In the genomic region with DNA sequence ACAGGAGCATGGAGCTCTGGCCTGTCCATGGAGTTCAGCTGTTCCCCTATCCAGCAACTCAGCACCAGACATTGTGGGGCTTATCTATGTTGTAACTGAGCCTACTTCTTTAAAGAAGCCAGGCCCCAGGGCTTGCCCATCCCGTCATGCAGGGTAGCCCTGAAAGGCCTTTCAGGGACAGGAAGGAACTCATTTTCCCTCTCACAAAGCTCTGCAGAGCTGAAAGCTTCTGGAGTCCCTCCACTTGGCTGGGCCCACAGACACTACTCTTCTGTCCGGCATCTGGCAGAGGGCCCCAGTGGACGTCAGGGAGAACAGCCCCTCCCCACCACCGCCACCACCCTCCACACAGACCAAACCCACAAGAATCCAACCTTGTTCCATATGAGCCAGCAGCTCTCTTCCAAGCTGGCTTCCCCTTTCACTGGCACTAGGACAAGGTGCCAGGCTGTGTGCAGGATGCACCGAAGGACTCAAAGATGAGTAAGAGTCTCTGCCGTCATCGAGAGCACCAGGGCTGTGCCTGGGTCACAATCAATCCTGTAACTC, we compare ENCODE assay signal across 10 cellular contexts. TPM values are rescaled to one million over a fixed set of nuclear protein-coding genes. Genes with fewer than 3 reads are reported as not detected.
A peak's percentile ranks its signal among the peaks of the same experiment; 100 is the strongest.
DNase-seq lines count a peak whose midpoint lies in the region; ATAC-seq and TF ChIP-seq lines count a peak whose summit lies in the region.
"Had no signal": no experiment of that assay in that cellular context is flagged by ENCODE, and none has a peak within 500 bp of the region (broad histone marks: within the 10 kb centered on the region; RNA-seq: fewer than 3 reads in every experiment).

No MANE protein-coding gene starts in this region.

- peaks cover 9 to 67% of the 10 kb centered on the region in 2 experiments for H3K79me1 ChIP-seq in IMR-90 (ENCODE audit: low read depth in 1 of 2, low read length in 2 of 2)

- POLR2A ChIA-PET in IMR-90 (lab: Charles Lee; ENCODE audit: unreplicated experiment), result interaction anchor here (0.6 kb wide), 1 partner anchor 79 kb away, joined by 3 read pairs; no protein-coding TSS in a partner anchor

- in situ Hi-C loops in IMR-90 (cut with MboI; ENCODE audit: low sequenced_read_pairs), result no loop called here
- in situ Hi-C loops in ACHN (cut with HindIII; ENCODE audit: low pct_ligation_motif_present, low pct_unique_long_range_greater_than_20kb, low sequenced_read_pairs), result no loop called here

- peak overlapping the region; percentile 99 for H3K23ac ChIP-seq in IMR-90 (ENCODE audit: low read depth, low read length)

- BruUV-seq in IMR-90 (replicated peaks; lab: Mats Ljungman, UMichigan), result no TSS peak

- H3K36me3 ChIP-seq in IMR-90 (ENCODE audit: control insufficient read depth, insufficient read depth, low read length) (peaks cover 1% of the 10 kb centered on the region; the same call in 1 of the 2 replicates), duodenal mucosa (ENCODE audit: control insufficient read depth in 1 of 2, insufficient read depth in 2 of 2, low read length in 2 of 2) (no peaks in the 10 kb centered on the region), stomach smooth muscle (ENCODE audit: control insufficient read depth in 2 of 2, insufficient read depth in 2 of 2, low read length in 2 of 2) (no peaks in the 10 kb centered on the region)

- H3K4me3 ChIP-seq in IMR-90 (ENCODE audit: insufficient read depth, low read depth, low read length) (no peak overlapping the region), duodenal mucosa (ENCODE audit: low read depth in 1 of 2, low read length in 2 of 2) (no peak overlapping the region), stomach smooth muscle (ENCODE audit: low read length in 2 of 2) (no peak overlapping the region)

- H2BK15ac ChIP-seq in IMR-90 (ENCODE audit: low read depth, low read length), result peak overlapping the region; percentile 74

- ATAC-seq in IMR-90 (ENCODE audit: low read depth), result peak; percentile 30
- ATAC-seq in left lobe of liver, result peak; percentile 57
- ATAC-seq: activated CD4-positive, CD25-positive, alpha-beta regulatory T cell treated with anti-CD3 and anti-CD28 coated beads, Interleukin-2, amount 50 U/mL, for 24 hours had no signal

- peaks cover 7% of the 10 kb centered on the region; the same call in 1 of the 2 replicates for H4K20me1 ChIP-seq in IMR-90 (ENCODE audit: insufficient read depth, low read length)

- H3K9me3 ChIP-seq in IMR-90 (ENCODE audit: control insufficient read depth, insufficient read depth, low read length) (no peaks in the 10 kb centered on the region), duodenal mucosa (ENCODE audit: control insufficient read depth in 1 of 2, low read length in 2 of 2) (no peaks in the 10 kb centered on the region), stomach smooth muscle (ENCODE audit: control insufficient read depth in 2 of 2, low read length in 2 of 2) (no peaks in the 10 kb centered on the region)

- peak overlapping the region; percentile 69; the same call in 1 of the 2 replicates for H3K56ac ChIP-seq in IMR-90 (ENCODE audit: extremely low read depth, insufficient read depth, low read length)

- H2BK120ac ChIP-seq in IMR-90 (ENCODE audit: low read depth, low read length), result peak overlapping the region; percentile 94

- H3K4me1 ChIP-seq in IMR-90 (ENCODE audit: control insufficient read depth, insufficient read depth, low read length) (peaks cover 34% of the 10 kb centered on the region), duodenal mucosa (ENCODE audit: control insufficient read depth in 1 of 2, insufficient read depth in 2 of 2, low read length in 2 of 2) (peaks cover 6 to 12% of the 10 kb centered on the region in 2 donors), stomach smooth muscle (ENCODE audit: control insufficient read depth, insufficient read depth, low read length) (peaks cover 21% of the 10 kb centered on the region)

- H4K8ac ChIP-seq in IMR-90 (ENCODE audit: low read depth in 2 of 2, low read length in 2 of 2), result peak overlapping the region; percentile 78 to 87

- peak overlapping the region; percentile 91 for H3K4ac ChIP-seq in IMR-90 (ENCODE audit: low read depth, low read length)

- TF ChIP-seq RAD21 in IMR-90 (IDR thresholded peaks at IDR 0.05; ENCODE audit: low read length), result 0 out of 2 replicates have a peak, but pooled peaks have one; percentile 14

- DNase-seq in IMR-90 (peak; percentile 91), left lobe of liver (ENCODE audit: low spot score) (no peak), ACHN (no peak)
- no peak for DNase-seq in stimulated activated CD4-positive, alpha-beta T cell treated with anti-CD3 and anti-CD28 coated beads, Interleukin-12 subunit alpha, Interleukin-12 subunit beta, amount 100 ng/mL, for 4 hours
- no peak for DNase-seq in activated naive CD4-positive, alpha-beta T cell (lab: John Stamatoyannopoulos, UW)
- no peak for DNase-seq in activated CD4-positive, CD25-positive, alpha-beta regulatory T cell (lab: John Stamatoyannopoulos, UW)
- DNase-seq: DMS53 had no signal

- intact Hi-C loops in IMR-90 (cut with micrococcal nuclease), result no loop called here

- TF ChIP-seq POLR2A in IMR-90 (IDR thresholded peaks at IDR 0.05; ENCODE audit: low read depth, low read length), result no peak

- WGBS in IMR-90 (ENCODE audit: extremely low coverage in 2 of 2, insufficient read length in 1 of 2), 2 experiments, result 0% methylated on average over 1 of the region's 7 CpGs; no CpG with 5 or more reads in 1 of the 2 experiments

- peak overlapping the region; percentile 93 for H2AK5ac ChIP-seq in IMR-90 (ENCODE audit: low read depth, low read length)

- H3K9ac ChIP-seq in IMR-90 (ENCODE audit: low read depth, low read length) (peak overlapping the region; percentile 1), duodenal mucosa (ENCODE audit: low read depth in 1 of 2, low read length in 2 of 2) (no peak overlapping the region), stomach smooth muscle (ENCODE audit: low read length in 2 of 2) (no peak overlapping the region)

- no peak for TF ChIP-seq CTCF in IMR-90 (conservative IDR thresholded peaks at IDR 0.05; ENCODE audit: low read depth, low read length)

- peak overlapping the region; percentile 67 for H2AFZ ChIP-seq in IMR-90 (replicated peaks; ENCODE audit: low read length, poor library complexity)

- peaks cover 26% of the 10 kb centered on the region for H3K9me1 ChIP-seq in IMR-90 (ENCODE audit: insufficient read depth, low read length)

- no peak overlapping the region for H3K4me2 ChIP-seq in IMR-90 (ENCODE audit: low read depth, low read length)

- H3K27me3 ChIP-seq in IMR-90 (ENCODE audit: control insufficient read depth, insufficient read depth, low read length) (no peaks in the 10 kb centered on the region), duodenal mucosa (ENCODE audit: control insufficient read depth in 1 of 2, insufficient read depth in 2 of 2, low read length in 2 of 2) (no peaks in the 10 kb centered on the region), stomach smooth muscle (ENCODE audit: control insufficient read depth in 1 of 2, insufficient read depth in 2 of 2, low read length in 2 of 2) (no peaks in the 10 kb centered on the region)

- H2BK20ac ChIP-seq in IMR-90 (ENCODE audit: low read depth, low read length), result peak overlapping the region; percentile 82

- peak overlapping the region; percentile 45 for H4K5ac ChIP-seq in IMR-90 (ENCODE audit: low read depth, low read length)

- peak overlapping the region; percentile 100 for H2BK5ac ChIP-seq in IMR-90 (ENCODE audit: low read depth, low read length, poor library complexity, severe bottlenecking)

- H3K14ac ChIP-seq in IMR-90 (replicated peaks; ENCODE audit: low read depth, low read length), result peak overlapping the region; percentile 98

- H3K18ac ChIP-seq in IMR-90 (ENCODE audit: low read depth, low read length), result peak overlapping the region; percentile 58

- dilution Hi-C loops in IMR-90 (cut with HindIII; ENCODE audit: low sequenced_read_pairs, unreplicated experiment), result no loop called here

- peak overlapping the region; percentile 91 for H4K91ac ChIP-seq in IMR-90 (ENCODE audit: insufficient read depth, low read depth, low read length)

- peak overlapping the region; percentile 80 for H3K27ac ChIP-seq in IMR-90 (ENCODE audit: insufficient read depth, low read length)
- H3K27ac ChIP-seq in duodenal mucosa (ENCODE audit: low read depth, low read length), result peak overlapping the region; percentile 1
- H3K27ac ChIP-seq in stomach smooth muscle (ENCODE audit: low read length), result peak overlapping the region; percentile 42

- CTCF ChIA-PET in IMR-90 (lab: Yijun Ruan, JAX), result interaction anchor here (0.9 kb wide), 1 partner anchor 46 kb away, joined by 3 read pairs; no protein-coding TSS in a partner anchor

- peak overlapping the region; percentile 88 for H2AK9ac ChIP-seq in IMR-90 (replicated peaks; ENCODE audit: low read depth, low read length, poor library complexity)

TF ChIP-seq in IMR-90, 13 proteins besides CTCF, POLR2A, EP300 and RAD21:
- TF ChIP-seq MXI1 (IDR thresholded peaks at IDR 0.05; ENCODE audit: borderline replicate concordance, low read depth, low read length) (0 out of 2 replicates have a peak, but pooled peaks have one; percentile 29), FOS (IDR thresholded peaks at IDR 0.05; ENCODE audit: low read depth, low read length) (0 out of 2 replicates have a peak, but pooled peaks have one; percentile 27), NFE2L2 (IDR thresholded peaks at IDR 0.05; ENCODE audit: low read depth, low read length) (no peak), MAZ (IDR thresholded peaks at IDR 0.05; ENCODE audit: borderline replicate concordance, low read depth, low read length) (peak; percentile 30; the same call in 1 of the 2 replicates)

RNA-seq across cellular contexts. Expression of a gene that starts 33.1 kb away (rescaled TPM):
- total RNA-seq in IMR-90 (2012; rRNA removed), result 7.5 and 7.8 TPM in 2 replicates
- 7.4 and 10.3 TPM in 2 replicates for polyA plus RNA-seq in IMR-90 (2012; rRNA removed)
- polyA plus RNA-seq in IMR-90 (2012; cell fraction: cytosol; rRNA removed), result 7.5 and 18.0 TPM in 2 replicates
- 14.9 and 25.0 TPM in 2 replicates for polyA plus RNA-seq in IMR-90 (2012; cell fraction: nucleus; rRNA removed; ENCODE audit: low replicate concordance)
- total RNA-seq in left lobe of liver, result 2.5 TPM

Comparison
In these comparisons a context has a peak if more than half of its experiments do, and no peak if none do; other contexts are left out.
1. H3K27ac ChIP-seq: peak in every context shown above with its lines; median percentile 80 in IMR-90; 42 in stomach smooth muscle; 1 in duodenal mucosa.